ENCODE assay signal across 1 cellular context in genomic region chr4:22463179-22463578, GRCh38.
TF ChIP-seq lines count a peak whose summit lies in the region.

No MANE protein-coding gene starts in this region.

TF ChIP-seq in GM12878, 131 proteins besides CTCF, POLR2A, EP300 and RAD21:
- no peak for TF ChIP-seq POU2F2 (IDR thresholded peaks at IDR 0.05; ENCODE audit: borderline replicate concordance, low read depth, low read length)
- TF ChIP-seq E2F4 (IDR thresholded peaks at IDR 0.05; ENCODE audit: low read depth, low read length), result no peak
- TF ChIP-seq RUNX3 (IDR thresholded peaks at IDR 0.05; ENCODE audit: low read length), result no peak
- no peak for TF ChIP-seq BACH1 (IDR thresholded peaks at IDR 0.05; ENCODE audit: borderline replicate concordance)
- no peak for TF ChIP-seq BCL3 (IDR thresholded peaks at IDR 0.05; ENCODE audit: borderline replicate concordance, insufficient read depth, low read depth, low read length, poor library complexity, severe bottlenecking)
- TF ChIP-seq RB1 (IDR thresholded peaks at IDR 0.05; ENCODE audit: borderline replicate concordance), result no peak
- no peak for TF ChIP-seq BCLAF1 (IDR thresholded peaks at IDR 0.05)
- no peak for TF ChIP-seq CBX3 (IDR thresholded peaks at IDR 0.05; ENCODE audit: borderline replicate concordance, low read depth)
- TF ChIP-seq PAX5 (IDR thresholded peaks at IDR 0.05; ENCODE audit: borderline replicate concordance, low read depth, low read length), result no peak
- TF ChIP-seq RFX5 (IDR thresholded peaks at IDR 0.05; ENCODE audit: low read depth, low read length), result no peak
- no peak for TF ChIP-seq ZBTB4 (CRISPR knock-in tag; IDR thresholded peaks at IDR 0.05)
- TF ChIP-seq SIN3A (IDR thresholded peaks at IDR 0.05; ENCODE audit: low read depth, low read length), result no peak
